Comparison of ENCODE assay signal across 21 cellular contexts in genomic region chr3:46383946-46384330, GRCh38. TPM values are rescaled to one million over a fixed set of nuclear protein-coding genes. Genes with fewer than 3 reads are reported as not detected.
DNase-seq lines count a peak whose midpoint lies in the region; ATAC-seq and TF ChIP-seq lines count a peak whose summit lies in the region.
"Had no signal": no experiment of that assay in that cellular context is flagged by ENCODE, and none has a peak within 500 bp of the region (broad histone marks: within the 10 kb centered on the region; RNA-seq: fewer than 3 reads in every experiment).

No MANE protein-coding gene starts in this region.

- intact Hi-C loops in esophagus squamous epithelium (cut with DNase I), result no loop called here

- peaks cover 7% of the 10 kb centered on the region for H3K36me3 Mint-ChIP-seq in activated naive CD8-positive, alpha-beta T cell treated with anti-CD3 and anti-CD28 coated beads, Interleukin-2, amount 10 ng/mL, durations not matched to agents 7 days and 5 days
- H3K36me3 Mint-ChIP-seq in activated naive CD8-positive, alpha-beta T cell treated with anti-CD3 and anti-CD28 coated beads, Interleukin-2, amount 50 U/mL, for 24 hours (ENCODE audit: low read depth), result no peaks in the 10 kb centered on the region
- no peaks in the 10 kb centered on the region for H3K36me3 Mint-ChIP-seq in stimulated activated naive B cell treated with anti-CD40 and anti-IgM and Interleukin-4, amounts not matched to agents 10 μg/mL and 1 μg/mL and 100 μg/mL, for 72 hours

- POLR2A ChIA-PET in activated naive CD8-positive, alpha-beta T cell treated with anti-CD3 and anti-CD28 coated beads, Interleukin-2, amount 10 ng/mL, durations not matched to agents 7 days and 5 days (lab: Charles Lee), result interaction anchor here (1.3 to 5.2 kb wide), 6 partner anchors 9 to 171 kb away, joined by 4 to 30 read pairs (median 5); partner anchors contain the start of genes CCR5, CCR5AS and CCRL2

- H3K36me3 ChIP-seq in SU-DHL-6 (ENCODE audit: low read length), result no peaks in the 10 kb centered on the region
- no peaks in the 10 kb centered on the region for H3K36me3 ChIP-seq in esophagus squamous epithelium
- H3K36me3 ChIP-seq: right lobe of liver, uterus had no signal

- no peaks in the 10 kb centered on the region for H3K9me3 ChIP-seq in SU-DHL-6 (ENCODE audit: insufficient read depth, low read length)
- H3K9me3 ChIP-seq in esophagus squamous epithelium, result no peaks in the 10 kb centered on the region
- H3K9me3 ChIP-seq: right lobe of liver, uterus had no signal

- peaks cover 45% of the 10 kb centered on the region for H3K4me1 Mint-ChIP-seq in activated naive CD8-positive, alpha-beta T cell treated with anti-CD3 and anti-CD28 coated beads, Interleukin-2, amount 10 ng/mL, durations not matched to agents 7 days and 5 days
- peaks cover 30% of the 10 kb centered on the region for H3K4me1 Mint-ChIP-seq in activated naive CD8-positive, alpha-beta T cell treated with anti-CD3 and anti-CD28 coated beads, Interleukin-2, amount 50 U/mL, for 24 hours
- H3K4me1 Mint-ChIP-seq in stimulated activated naive B cell treated with anti-CD40 and anti-IgM and Interleukin-4, amounts not matched to agents 10 μg/mL and 1 μg/mL and 100 μg/mL, for 72 hours, result peaks cover 32 to 47% of the 10 kb centered on the region in 2 donors

- H3K27me3 Mint-ChIP-seq in activated naive CD8-positive, alpha-beta T cell treated with anti-CD3 and anti-CD28 coated beads, Interleukin-2, amount 10 ng/mL, durations not matched to agents 7 days and 5 days, result no peaks in the 10 kb centered on the region
- H3K27me3 Mint-ChIP-seq in activated naive CD8-positive, alpha-beta T cell treated with anti-CD3 and anti-CD28 coated beads, Interleukin-2, amount 50 U/mL, for 24 hours, result peaks cover 5% of the 10 kb centered on the region
- H3K27me3 Mint-ChIP-seq in stimulated activated naive B cell treated with anti-CD40 and anti-IgM and Interleukin-4, amounts not matched to agents 10 μg/mL and 1 μg/mL and 100 μg/mL, for 72 hours, result no peaks in the 10 kb centered on the region
- H3K27me3 Mint-ChIP-seq: CD8-positive, alpha-beta memory T cell had no signal

- no peak overlapping the region for H2AFZ ChIP-seq in SU-DHL-6 (ENCODE audit: low read depth, low read length, severe bottlenecking)

- 57 to 64% methylated on average over 5 of the region's 5 CpGs for WGBS in esophagus squamous epithelium, 2 donors

- peak overlapping the region; percentile 36 for H3K4me2 ChIP-seq in SU-DHL-6 (ENCODE audit: low read depth, low read length, poor library complexity, severe bottlenecking)

- no peaks in the 10 kb centered on the region for H4K20me1 ChIP-seq in SU-DHL-6 (ENCODE audit: low read depth, low read length)

- peak overlapping the region; percentile 87 for H3K27ac Mint-ChIP-seq in activated naive CD8-positive, alpha-beta T cell treated with anti-CD3 and anti-CD28 coated beads, Interleukin-2, amount 10 ng/mL, durations not matched to agents 7 days and 5 days
- H3K27ac Mint-ChIP-seq in activated naive CD8-positive, alpha-beta T cell treated with anti-CD3 and anti-CD28 coated beads, Interleukin-2, amount 50 U/mL, for 24 hours, result no peak overlapping the region
- H3K27ac Mint-ChIP-seq in stimulated activated naive B cell treated with anti-CD40 and anti-IgM and Interleukin-4, amounts not matched to agents 10 μg/mL and 1 μg/mL and 100 μg/mL, for 72 hours, result no peak overlapping the region
- H3K27ac Mint-ChIP-seq: activated CD4-positive, alpha-beta T cell treated with anti-CD3 and anti-CD28 coated beads for 36 hours had no signal

- no peaks in the 10 kb centered on the region for H3K9me2 ChIP-seq in SU-DHL-6 (replicated peaks; ENCODE audit: insufficient read depth, low read length)

- H3K27ac ChIP-seq in SU-DHL-6 (ENCODE audit: low read depth, low read length) (0 out of 2 replicates have a peak overlapping the region, but pooled peaks have one; percentile 24), esophagus squamous epithelium (no peak overlapping the region)
- H3K27ac ChIP-seq: foreskin keratinocyte, right lobe of liver, uterus had no signal

- H3K27me3 ChIP-seq in SU-DHL-6 (ENCODE audit: low read length), result no peaks in the 10 kb centered on the region
- H3K27me3 ChIP-seq in esophagus squamous epithelium, result no peaks in the 10 kb centered on the region
- H3K27me3 ChIP-seq: foreskin keratinocyte, right lobe of liver, uterus had no signal

- H3K9me3 Mint-ChIP-seq in activated naive CD8-positive, alpha-beta T cell treated with anti-CD3 and anti-CD28 coated beads, Interleukin-2, amount 10 ng/mL, durations not matched to agents 7 days and 5 days, result peaks cover 1% of the 10 kb centered on the region
- no peaks in the 10 kb centered on the region for H3K9me3 Mint-ChIP-seq in activated naive CD8-positive, alpha-beta T cell treated with anti-CD3 and anti-CD28 coated beads, Interleukin-2, amount 50 U/mL, for 24 hours
- H3K9me3 Mint-ChIP-seq in stimulated activated naive B cell treated with anti-CD40 and anti-IgM and Interleukin-4, amounts not matched to agents 10 μg/mL and 1 μg/mL and 100 μg/mL, for 72 hours, result no peaks in the 10 kb centered on the region
- H3K9me3 Mint-ChIP-seq: CD8-positive, alpha-beta memory T cell had no signal

- H3F3A ChIP-seq in SU-DHL-6 (ENCODE audit: insufficient read depth), result no peaks in the 10 kb centered on the region

- peak overlapping the region; percentile 55 for H3K4me3 Mint-ChIP-seq in activated naive CD8-positive, alpha-beta T cell treated with anti-CD3 and anti-CD28 coated beads, Interleukin-2, amount 10 ng/mL, durations not matched to agents 7 days and 5 days
- no peak overlapping the region for H3K4me3 Mint-ChIP-seq in activated naive CD8-positive, alpha-beta T cell treated with anti-CD3 and anti-CD28 coated beads, Interleukin-2, amount 50 U/mL, for 24 hours
- peak overlapping the region in 1 of 2 donors; percentile 39 for H3K4me3 Mint-ChIP-seq in stimulated activated naive B cell treated with anti-CD40 and anti-IgM and Interleukin-4, amounts not matched to agents 10 μg/mL and 1 μg/mL and 100 μg/mL, for 72 hours
- H3K4me3 Mint-ChIP-seq: activated CD4-positive, alpha-beta T cell treated with anti-CD3 and anti-CD28 coated beads for 36 hours had no signal

- H3K4me3 ChIP-seq in SU-DHL-6 (ENCODE audit: insufficient read depth, low read length, poor library complexity, severe bottlenecking), result no peak overlapping the region
- no peak overlapping the region for H3K4me3 ChIP-seq in esophagus squamous epithelium
- H3K4me3 ChIP-seq: right lobe of liver, uterus had no signal

- no peaks in the 10 kb centered on the region for H3K79me2 ChIP-seq in SU-DHL-6 (ENCODE audit: insufficient read depth, low read length)

- TF ChIP-seq POLR2A in esophagus squamous epithelium (IDR thresholded peaks at IDR 0.05), result no peak

- ATAC-seq in activated naive CD8-positive, alpha-beta T cell treated with anti-CD3 and anti-CD28 coated beads, Interleukin-2, amount 10 ng/mL, durations not matched to agents 7 days and 5 days (ENCODE audit: low read depth), result peak; percentile 38
- no peak for ATAC-seq in activated naive CD8-positive, alpha-beta T cell treated with anti-CD3 and anti-CD28 coated beads, Interleukin-2, amount 50 U/mL, for 24 hours
- ATAC-seq in stimulated activated naive B cell treated with anti-CD40 and anti-IgM and Interleukin-4, amounts not matched to agents 10 μg/mL and 1 μg/mL and 100 μg/mL, for 72 hours (replicated peaks), result peak; percentile 60
- ATAC-seq in HG03045 (IDR thresholded peaks at IDR 0.05; ENCODE audit: unreplicated experiment), result no peak
- ATAC-seq: activated CD4-positive, alpha-beta T cell treated with anti-CD3 and anti-CD28 coated beads for 36 hours; foreskin keratinocyte had no signal

- TF ChIP-seq CTCF in SU-DHL-6 (IDR thresholded peaks at IDR 0.05; ENCODE audit: insufficient read depth, low read length, poor library complexity, severe bottlenecking) (no peak), esophagus squamous epithelium (IDR thresholded peaks at IDR 0.05) (no peak)

- DNase-seq in activated naive CD8-positive, alpha-beta T cell treated with anti-CD3 and anti-CD28 coated beads, Interleukin-2, amount 10 ng/mL, durations not matched to agents 7 days and 5 days, result no peak
- DNase-seq in activated naive CD8-positive, alpha-beta T cell treated with anti-CD3 and anti-CD28 coated beads, Interleukin-2, amount 50 U/mL, for 24 hours, result no peak
- DNase-seq in NCI-H146 (lab: John Stamatoyannopoulos, UW), result peak; percentile 72
- DNase-seq in stimulated activated naive B cell treated with anti-CD40 and anti-IgM and Interleukin-4, amounts not matched to agents 10 μg/mL and 1 μg/mL and 100 μg/mL, for 72 hours, result no peak
- no peak for DNase-seq in stimulated activated CD4-positive, alpha-beta T cell treated with anti-CD3 and anti-CD28 coated beads, Interleukin-2, amount 100 ng/mL, for 48 hours
- no peak for DNase-seq in esophagus squamous epithelium (lab: John Stamatoyannopoulos, UW)
- DNase-seq: ACHN; activated naive CD4-positive, alpha-beta T cell; CD8-positive, alpha-beta memory T cell; foreskin keratinocyte; NCI-H2171; occipital lobe; right lobe of liver; SHP77; uterus had no signal

- no peak overlapping the region for H3K9ac ChIP-seq in SU-DHL-6 (ENCODE audit: low read length)

- peaks cover 7 to 49% (median 10%) of the 10 kb centered on the region in 3 donors for H3K4me1 ChIP-seq in esophagus squamous epithelium
- H3K4me1 ChIP-seq: uterus had no signal

RNA-seq across cellular contexts. Expression of gene CCR5, which starts 13.2 kb away (rescaled TPM):
- total RNA-seq in activated naive CD8-positive, alpha-beta T cell treated with anti-CD3 and anti-CD28 coated beads, Interleukin-2, amount 10 ng/mL, durations not matched to agents 7 days and 5 days, result 10 to 100 TPM; 39.6 to 44.3 TPM
- total RNA-seq in esophagus squamous epithelium, result 1 to 10 TPM in 2 of 4 donors, under 1 TPM in 2; 0.61 to 2.5 (median 0.93) TPM
- total RNA-seq: Daoy, endothelial cell of umbilical vein, foreskin keratinocyte, HT-29 had no signal

RNA-seq across cellular contexts. Expression of gene CCRL2, which starts 23.1 kb away (rescaled TPM):
- 10 to 100 TPM; 13.5 to 14.4 TPM for total RNA-seq in activated naive CD8-positive, alpha-beta T cell treated with anti-CD3 and anti-CD28 coated beads, Interleukin-2, amount 10 ng/mL, durations not matched to agents 7 days and 5 days
- 1 to 10 TPM in 2 of 4 donors, under 1 TPM in 1, not detected in 1; 0.48 to 1.5 (median 1.1) TPM for total RNA-seq in esophagus squamous epithelium
- total RNA-seq: foreskin keratinocyte had no signal

RNA-seq across cellular contexts. Expression of gene CCR2, which starts 30.0 kb away (rescaled TPM):
- 10 to 100 TPM; 52.5 to 53.0 TPM for total RNA-seq in activated naive CD8-positive, alpha-beta T cell treated with anti-CD3 and anti-CD28 coated beads, Interleukin-2, amount 10 ng/mL, durations not matched to agents 7 days and 5 days
- total RNA-seq in esophagus squamous epithelium, result 1 to 10 TPM in 3 of 4 donors, under 1 TPM in 1; 0.40 to 6.0 (median 1.9) TPM
- total RNA-seq: Daoy, endothelial cell of umbilical vein, foreskin keratinocyte, HT-29 had no signal

Comparison
In these comparisons a context has a peak if more than half of its experiments do, and no peak if none do; other contexts are left out.
1. ATAC-seq: peak in activated naive CD8-positive, alpha-beta T cell treated with anti-CD3 and anti-CD28 coated beads, Interleukin-2, amount 10 ng/mL, durations not matched to agents 7 days and 5 days (single experiment) and stimulated activated naive B cell treated with anti-CD40 and anti-IgM and Interleukin-4, amounts not matched to agents 10 μg/mL and 1 μg/mL and 100 μg/mL, for 72 hours (2 of 2); none in activated naive CD8-positive, alpha-beta T cell treated with anti-CD3 and anti-CD28 coated beads, Interleukin-2, amount 50 U/mL, for 24 hours (single experiment) and HG03045 (single experiment).
2. RNA of gene CCR5, which starts 13.2 kb away (total RNA-seq): 39.6 to 44.3 TPM in activated naive CD8-positive, alpha-beta T cell treated with anti-CD3 and anti-CD28 coated beads, Interleukin-2, amount 10 ng/mL, durations not matched to agents 7 days and 5 days; 0.61 to 2.5 TPM in esophagus squamous epithelium; every median in the first group is over 10 times any median in the second.
3. RNA of gene CCRL2, which starts 23.1 kb away (total RNA-seq): 13.5 to 14.4 TPM in activated naive CD8-positive, alpha-beta T cell treated with anti-CD3 and anti-CD28 coated beads, Interleukin-2, amount 10 ng/mL, durations not matched to agents 7 days and 5 days; 0.48 to 1.5 TPM in esophagus squamous epithelium; every median in the first group is over 4 times any median in the second.